Comparison of ENCODE assay signal across 8 cellular contexts in genomic region chr6:87066449-87067288, GRCh38. TPM values are rescaled to one million over a fixed set of nuclear protein-coding genes. Genes with fewer than 3 reads are reported as not detected.
DNase-seq lines count a peak whose midpoint lies in the region; ATAC-seq, FAIRE-seq and TF ChIP-seq lines count a peak whose summit lies in the region.

No MANE protein-coding gene starts in this region.

- DNase-seq in CD4-positive, CD25-positive, alpha-beta regulatory T cell = peak; percentile 23 to 71 (median 51)
- DNase-seq in NCI-H2029 treated with DMSO at 0.1 percent for 48 hours (lab: John Stamatoyannopoulos, UW) (peak; percentile 38), epithelial cell of proximal tubule (ENCODE audit: low read depth) (peak; percentile 9)

- no peaks in the 10 kb centered on the region for H3K79me2 ChIP-seq in neural cell (replicated peaks; ENCODE audit: insufficient read depth, low read length)

- peak overlapping the region; percentile 44 for H3K4me2 ChIP-seq in neural cell (ENCODE audit: low read length)

- H4K20me1 ChIP-seq in neural cell (ENCODE audit: insufficient read depth) = no peaks in the 10 kb centered on the region

- H3K9me3 ChIP-seq in CD4-positive, CD25-positive, alpha-beta regulatory T cell (ENCODE audit: control insufficient read depth in 2 of 2, low read length in 2 of 2) = no peaks in the 10 kb centered on the region
- no peaks in the 10 kb centered on the region for H3K9me3 ChIP-seq in neural cell (ENCODE audit: low read length)

- peaks cover 0 to 12% (median 9%) of the 10 kb centered on the region in 4 donors for H3K4me1 Mint-ChIP-seq in CD4-positive, CD25-positive, alpha-beta regulatory T cell

- H3K4me3 Mint-ChIP-seq in CD4-positive, CD25-positive, alpha-beta regulatory T cell = peak overlapping the region in 3 of 4 donors; percentile 53 to 86 (median 54)

- H3K9me3 Mint-ChIP-seq in CD4-positive, CD25-positive, alpha-beta regulatory T cell = peaks cover 0 to 1% (median 0%) of the 10 kb centered on the region in 7 donors

- TF ChIP-seq CTCF in epithelial cell of proximal tubule (conservative IDR thresholded peaks at IDR 0.05; ENCODE audit: low read depth, low read length) (peak; percentile 76), neural cell (IDR thresholded peaks at IDR 0.05; ENCODE audit: poor library complexity, severe bottlenecking) (peak; percentile 89)

- no peaks in the 10 kb centered on the region for H3K36me3 Mint-ChIP-seq in CD4-positive, CD25-positive, alpha-beta regulatory T cell

- peak; percentile 94 for TF ChIP-seq RAD21 in neural cell (conservative IDR thresholded peaks at IDR 0.05)

- FAIRE-seq in TTC549 (lab: Jason Lieb, UNC) = peak; percentile 69

- peak overlapping the region; percentile 10 for H2AFZ ChIP-seq in neural cell (ENCODE audit: low read depth, low read length)

- no peak for ATAC-seq in CD4-positive, CD25-positive, alpha-beta regulatory T cell (ENCODE audit: low read depth in 2 of 2)
- peak; percentile 55 for ATAC-seq in GM19452 (IDR thresholded peaks at IDR 0.05; ENCODE audit: unreplicated experiment)
- no peak for ATAC-seq in HG03108 (IDR thresholded peaks at IDR 0.05; ENCODE audit: unreplicated experiment)
- no peak for ATAC-seq in GM21381 (IDR thresholded peaks at IDR 0.05; ENCODE audit: unreplicated experiment)

- H3K27ac ChIP-seq in CD4-positive, CD25-positive, alpha-beta regulatory T cell (ENCODE audit: insufficient read depth, low read length, poor library complexity, severe bottlenecking) = no peak overlapping the region
- peak overlapping the region; percentile 19 for H3K27ac ChIP-seq in neural cell (ENCODE audit: low read length)

- H3K36me3 ChIP-seq in CD4-positive, CD25-positive, alpha-beta regulatory T cell (ENCODE audit: control insufficient read depth, insufficient read depth, low read length) = no peaks in the 10 kb centered on the region
- H3K36me3 ChIP-seq in neural cell (ENCODE audit: insufficient read depth, low read length) = no peaks in the 10 kb centered on the region

- peaks cover 22% of the 10 kb centered on the region for H3K27me3 Mint-ChIP-seq in CD4-positive, CD25-positive, alpha-beta regulatory T cell

- peak overlapping the region; percentile 35 for H3K9ac ChIP-seq in neural cell (ENCODE audit: low read length)

- H3K27ac Mint-ChIP-seq in CD4-positive, CD25-positive, alpha-beta regulatory T cell = peak overlapping the region in 2 of 3 donors; percentile 42 to 72

- peaks cover 7% of the 10 kb centered on the region for H3K4me1 ChIP-seq in CD4-positive, CD25-positive, alpha-beta regulatory T cell (ENCODE audit: control insufficient read depth, insufficient read depth, low read length, poor library complexity, severe bottlenecking)

- H3F3A ChIP-seq in neural cell (ENCODE audit: insufficient read depth, low read length, poor library complexity, severe bottlenecking) = no peaks in the 10 kb centered on the region

- H3K27me3 ChIP-seq in CD4-positive, CD25-positive, alpha-beta regulatory T cell (ENCODE audit: control insufficient read depth, insufficient read depth, low read length) = peaks cover 3% of the 10 kb centered on the region
- no peaks in the 10 kb centered on the region for H3K27me3 ChIP-seq in neural cell (ENCODE audit: insufficient read depth, low read depth, low read length)

- TF ChIP-seq EP300 in neural cell (conservative IDR thresholded peaks at IDR 0.05; ENCODE audit: poor library complexity, severe bottlenecking) = no peak

- peak overlapping the region; percentile 64 for H3K4me3 ChIP-seq in CD4-positive, CD25-positive, alpha-beta regulatory T cell (ENCODE audit: low read depth, low read length)
- H3K4me3 ChIP-seq in epithelial cell of proximal tubule (ENCODE audit: low read depth, low read length) (no peak overlapping the region), neural cell (ENCODE audit: low read length) (peak overlapping the region; percentile 25)

- no peaks in the 10 kb centered on the region for H3K9me2 ChIP-seq in neural cell (ENCODE audit: insufficient read depth, low read length)

TF ChIP-seq in neural cell, 6 proteins besides CTCF, POLR2A, EP300 and RAD21:
- TF ChIP-seq SMC3 (conservative IDR thresholded peaks at IDR 0.05; ENCODE audit: poor library complexity) (peak; percentile 92), EZH2 (IDR thresholded peaks at IDR 0.05; ENCODE audit: borderline replicate concordance, insufficient read depth, low read length, poor library complexity, severe bottlenecking) (no peak)

RNA-seq across cellular contexts. Expression of gene CGA, which starts 28.2 kb away (rescaled TPM):
- total RNA-seq in CD4-positive, CD25-positive, alpha-beta regulatory T cell = 0.62 TPM
- polyA plus RNA-seq in CD4-positive, CD25-positive, alpha-beta regulatory T cell = not detected
- total RNA-seq in epithelial cell of proximal tubule = not detected in 2 replicates
- polyA plus RNA-seq in neural cell = not detected in 2 replicates
- not detected in 2 replicates for polyA minus RNA-seq in neural cell
